In the genomic region with DNA sequence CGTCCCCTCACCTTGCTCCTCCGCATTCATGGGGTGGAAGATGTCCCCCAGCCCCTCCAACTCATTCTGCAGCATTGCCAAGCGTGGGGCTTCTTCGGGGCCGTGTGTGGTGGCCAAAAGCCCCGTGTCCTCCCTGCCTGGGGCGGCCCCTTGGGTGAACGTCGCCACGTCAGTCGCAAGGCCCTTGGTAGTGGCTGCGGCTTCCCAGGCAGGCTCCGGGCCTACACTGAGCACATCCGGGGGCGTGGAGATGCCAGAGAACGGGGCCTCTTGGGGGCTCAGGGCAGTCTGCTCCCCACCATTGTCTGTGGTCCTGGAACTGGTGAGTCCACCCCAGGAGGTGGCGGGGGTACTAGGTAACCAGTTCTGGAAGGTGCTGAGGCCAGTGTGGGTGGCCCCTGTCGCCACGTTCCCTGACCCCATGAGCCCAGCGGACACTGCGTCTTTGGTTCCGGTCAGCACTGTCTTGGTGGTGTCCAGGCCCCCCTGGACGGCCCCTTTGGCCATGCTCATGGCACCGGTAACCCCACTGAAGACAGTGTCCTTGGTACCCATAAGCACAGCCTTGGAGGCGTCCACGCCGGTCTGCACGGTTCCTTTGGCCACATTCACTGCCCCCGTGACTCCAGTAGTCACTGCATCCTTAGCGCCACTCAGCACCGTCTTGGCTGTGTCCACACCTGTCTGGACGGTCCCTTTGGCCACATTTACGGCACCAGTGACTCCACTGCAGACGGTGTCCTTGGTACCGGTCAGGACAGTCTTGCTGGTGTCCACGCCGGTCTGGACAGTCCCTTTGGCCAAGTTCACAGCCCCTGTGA, we compare ENCODE assay signal across 18 cellular contexts. TPM values are rescaled to one million over a fixed set of nuclear protein-coding genes. Genes with fewer than 3 reads are reported as not detected.
DNase-seq lines count a peak whose midpoint lies in the region; ATAC-seq and TF ChIP-seq lines count a peak whose summit lies in the region.
"Had no signal": no experiment of that assay in that cellular context is flagged by ENCODE, and none has a peak within 500 bp of the region (broad histone marks: within the 10 kb centered on the region; RNA-seq: fewer than 3 reads in every experiment).

No MANE protein-coding gene starts in this region.

- H3K4me1 Mint-ChIP-seq in activated naive CD8-positive, alpha-beta T cell treated with anti-CD3 and anti-CD28 coated beads, Interleukin-2, amount 50 U/mL, for 24 hours, result peaks cover 12% of the 10 kb centered on the region
- H3K4me1 Mint-ChIP-seq: IgD-negative memory B cell had no signal

- ATAC-seq in heart left ventricle (peak in 3 of 4 donors; percentile 5 to 11 (median 11)), IMR-90 (ENCODE audit: low read depth) (no peak), left lobe of liver (peak; percentile 12)
- no peak for ATAC-seq in activated naive CD8-positive, alpha-beta T cell treated with anti-CD3 and anti-CD28 coated beads, Interleukin-2, amount 50 U/mL, for 24 hours

- no peak overlapping the region for H3K56ac ChIP-seq in IMR-90 (ENCODE audit: extremely low read depth, insufficient read depth, low read length)

- H4K8ac ChIP-seq in IMR-90 (ENCODE audit: low read depth in 2 of 2, low read length in 2 of 2), result no peak overlapping the region

- no peak overlapping the region for H3K4me2 ChIP-seq in IMR-90 (ENCODE audit: low read depth, low read length)
- H3K4me2 ChIP-seq: BLaER1 treated with 17β-estradiol and CSF1 and Interleukin-3, amounts not matched to agents 10 nM and 100 nM had no signal

- H3K9me3 ChIP-seq in heart left ventricle (no peaks in the 10 kb centered on the region), right atrium auricular region (no peaks in the 10 kb centered on the region), IMR-90 (ENCODE audit: control insufficient read depth, insufficient read depth, low read length) (no peaks in the 10 kb centered on the region), skeletal muscle tissue (ENCODE audit: control insufficient read depth in 3 of 3, low read length in 3 of 3) (no peaks in the 10 kb centered on the region)
- H3K9me3 ChIP-seq: BLaER1 treated with 17β-estradiol and CSF1 and Interleukin-3, amounts not matched to agents 10 nM and 100 nM; SJCRH30 had no signal

- H2BK20ac ChIP-seq in IMR-90 (ENCODE audit: low read depth, low read length), result no peak overlapping the region

- BruUV-seq in IMR-90 (replicated peaks; lab: Mats Ljungman, UMichigan), result no TSS peak

- no peak for TF ChIP-seq POLR2A in heart left ventricle (IDR thresholded peaks at IDR 0.05)
- no peak for TF ChIP-seq POLR2A in IMR-90 (IDR thresholded peaks at IDR 0.05; ENCODE audit: low read depth, low read length)
- no peak for TF ChIP-seq POLR2A in erythroblast (IDR thresholded peaks at IDR 0.05; ENCODE audit: low read length)

- H3K4me3 ChIP-seq in heart left ventricle, result no peak overlapping the region
- no peak overlapping the region for H3K4me3 ChIP-seq in right atrium auricular region
- H3K4me3 ChIP-seq in IMR-90 (ENCODE audit: insufficient read depth, low read depth, low read length), result no peak overlapping the region
- peak overlapping the region in 2 of 3 donors; percentile 1 to 49 for H3K4me3 ChIP-seq in skeletal muscle tissue (ENCODE audit: low read length in 3 of 3)
- H3K4me3 ChIP-seq: BLaER1 treated with 17β-estradiol and CSF1 and Interleukin-3, amounts not matched to agents 10 nM and 100 nM; SJCRH30 had no signal

- no peak overlapping the region for H3K14ac ChIP-seq in IMR-90 (replicated peaks; ENCODE audit: low read depth, low read length)

- dilution Hi-C loops in IMR-90 (cut with HindIII; ENCODE audit: low sequenced_read_pairs, unreplicated experiment), result no loop called here

- POLR2A ChIA-PET in IMR-90 (lab: Charles Lee; ENCODE audit: unreplicated experiment), result no interaction called here
- POLR2A ChIA-PET in GM10248 (lab: Yijun Ruan, JAX), result no interaction called here

- intact Hi-C loops in heart left ventricle (cut with DNase I) (no loop called here), IMR-90 (cut with micrococcal nuclease) (no loop called here)

- H3K4ac ChIP-seq in IMR-90 (ENCODE audit: low read depth, low read length), result no peak overlapping the region

- H3K23ac ChIP-seq in IMR-90 (ENCODE audit: low read depth, low read length), result no peak overlapping the region

- no peaks in the 10 kb centered on the region for H3K9me3 Mint-ChIP-seq in activated naive CD8-positive, alpha-beta T cell treated with anti-CD3 and anti-CD28 coated beads, Interleukin-2, amount 50 U/mL, for 24 hours

- no peak overlapping the region for H2AK5ac ChIP-seq in IMR-90 (ENCODE audit: low read depth, low read length)

- H3K79me1 ChIP-seq in IMR-90 (ENCODE audit: low read depth in 1 of 2, low read length in 2 of 2), result peaks cover 0 to 8% of the 10 kb centered on the region in 2 experiments; a peak in 1 of 4 replicates

- TF ChIP-seq RAD21 in IMR-90 (IDR thresholded peaks at IDR 0.05; ENCODE audit: low read length), result no peak

- no peak overlapping the region for H3K4me3 Mint-ChIP-seq in activated naive CD8-positive, alpha-beta T cell treated with anti-CD3 and anti-CD28 coated beads, Interleukin-2, amount 50 U/mL, for 24 hours
- H3K4me3 Mint-ChIP-seq: IgD-negative memory B cell had no signal

- H3K27me3 ChIP-seq in heart left ventricle (no peaks in the 10 kb centered on the region), right atrium auricular region (no peaks in the 10 kb centered on the region), IMR-90 (ENCODE audit: control insufficient read depth, insufficient read depth, low read length) (peaks cover 2% of the 10 kb centered on the region; the same call in 1 of the 2 replicates), skeletal muscle tissue (ENCODE audit: control insufficient read depth in 3 of 3, insufficient read depth in 3 of 3, low read length in 3 of 3) (no peaks in the 10 kb centered on the region)
- H3K27me3 ChIP-seq: BLaER1 treated with 17β-estradiol and CSF1 and Interleukin-3, amounts not matched to agents 10 nM and 100 nM; SJCRH30 had no signal

- H4K91ac ChIP-seq in IMR-90 (ENCODE audit: insufficient read depth, low read depth, low read length), result no peak overlapping the region

- H2BK15ac ChIP-seq in IMR-90 (ENCODE audit: low read depth, low read length), result no peak overlapping the region

- peaks cover 4% of the 10 kb centered on the region for H3K36me3 Mint-ChIP-seq in activated naive CD8-positive, alpha-beta T cell treated with anti-CD3 and anti-CD28 coated beads, Interleukin-2, amount 50 U/mL, for 24 hours (ENCODE audit: low read depth)
- H3K36me3 Mint-ChIP-seq: IgD-negative memory B cell had no signal

- H3K18ac ChIP-seq in IMR-90 (ENCODE audit: low read depth, low read length), result no peak overlapping the region

- no peaks in the 10 kb centered on the region for H4K20me1 ChIP-seq in IMR-90 (ENCODE audit: insufficient read depth, low read length)
- H4K20me1 ChIP-seq: BLaER1 treated with 17β-estradiol and CSF1 and Interleukin-3, amounts not matched to agents 10 nM and 100 nM had no signal

- H3K4me1 ChIP-seq in heart left ventricle (peaks cover 0 to 35% (median 0%) of the 10 kb centered on the region in 12 donors), right atrium auricular region (peaks cover 0 to 15% of the 10 kb centered on the region in 2 donors), IMR-90 (ENCODE audit: control insufficient read depth, insufficient read depth, low read length) (peaks cover 4% of the 10 kb centered on the region), skeletal muscle tissue (ENCODE audit: control insufficient read depth in 3 of 3, insufficient read depth in 3 of 3, low read length in 3 of 3) (peaks cover 34 to 73% (median 57%) of the 10 kb centered on the region in 3 donors)
- H3K4me1 ChIP-seq: SJCRH30 had no signal

- H2AFZ ChIP-seq in IMR-90 (replicated peaks; ENCODE audit: low read length, poor library complexity), result peak overlapping the region; percentile 21

- TF ChIP-seq CTCF in heart left ventricle (IDR thresholded peaks at IDR 0.05) (no peak), right atrium auricular region (IDR thresholded peaks at IDR 0.05) (no peak), IMR-90 (conservative IDR thresholded peaks at IDR 0.05; ENCODE audit: low read depth, low read length) (no peak), GM10248 (IDR thresholded peaks at IDR 0.05; ENCODE audit: control extremely low read depth, extremely low read depth, low read depth, missing control alignments) (no peak)

- H3K9ac ChIP-seq in IMR-90 (ENCODE audit: low read depth, low read length) (no peak overlapping the region), skeletal muscle tissue (ENCODE audit: low read depth in 1 of 3, low read length in 3 of 3) (peak overlapping the region in 1 of 3 donors; percentile 69)
- H3K9ac ChIP-seq: BLaER1 treated with 17β-estradiol and CSF1 and Interleukin-3, amounts not matched to agents 10 nM and 100 nM had no signal

- in situ Hi-C loops in IMR-90 (cut with MboI; ENCODE audit: low sequenced_read_pairs), result no loop called here

- H3K36me3 ChIP-seq in heart left ventricle (peaks cover 0 to 56% (median 18%) of the 10 kb centered on the region in 9 donors), right atrium auricular region (peaks cover 50% of the 10 kb centered on the region), IMR-90 (ENCODE audit: control insufficient read depth, insufficient read depth, low read length) (peaks cover 3% of the 10 kb centered on the region; the same call in 1 of the 2 replicates), skeletal muscle tissue (ENCODE audit: control insufficient read depth in 3 of 3, insufficient read depth in 3 of 3, low read length in 3 of 3) (peaks cover 37 to 61% (median 41%) of the 10 kb centered on the region in 3 donors)
- H3K36me3 ChIP-seq: SJCRH30 had no signal

- H3K9me1 ChIP-seq in IMR-90 (ENCODE audit: insufficient read depth, low read length), result peaks cover 6% of the 10 kb centered on the region; the same call in 1 of the 2 replicates

- no peak overlapping the region for H2BK120ac ChIP-seq in IMR-90 (ENCODE audit: low read depth, low read length)

- H3K27ac Mint-ChIP-seq in activated naive CD8-positive, alpha-beta T cell treated with anti-CD3 and anti-CD28 coated beads, Interleukin-2, amount 50 U/mL, for 24 hours, result no peak overlapping the region
- H3K27ac Mint-ChIP-seq: IgD-negative memory B cell had no signal

- DNase-seq in heart left ventricle (peak in 1 of 5 donors; percentile 7), right atrium auricular region (ENCODE audit: low spot score) (no peak), IMR-90 (no peak), left lobe of liver (ENCODE audit: low spot score) (no peak), GM10248 (ENCODE audit: extremely low spot score) (no peak), erythroblast (lab: John Stamatoyannopoulos, UW) (no peak)
- DNase-seq in activated naive CD8-positive, alpha-beta T cell treated with anti-CD3 and anti-CD28 coated beads, Interleukin-2, amount 50 U/mL, for 24 hours, result no peak
- DNase-seq: GF-D8, NCI-H187, NCI-H226, NCI-H526, OCI-M1, RPMI8226, SJCRH30 had no signal

- H2BK5ac ChIP-seq in IMR-90 (ENCODE audit: low read depth, low read length, poor library complexity, severe bottlenecking), result no peak overlapping the region

- no peak overlapping the region for H4K5ac ChIP-seq in IMR-90 (ENCODE audit: low read depth, low read length)

- WGBS in heart left ventricle, 4 donors, result 85 to 88% (median 88%) methylated on average over 26 to 37 of the region's 37 CpGs
- WGBS in IMR-90 (ENCODE audit: extremely low coverage in 2 of 2, insufficient read length in 1 of 2), 2 experiments, result 88% methylated on average over 30 of the region's 37 CpGs; no CpG with 5 or more reads in 1 of the 2 experiments

- no peaks in the 10 kb centered on the region for H3K27me3 Mint-ChIP-seq in activated naive CD8-positive, alpha-beta T cell treated with anti-CD3 and anti-CD28 coated beads, Interleukin-2, amount 50 U/mL, for 24 hours
- H3K27me3 Mint-ChIP-seq: IgD-negative memory B cell had no signal

- no peak overlapping the region for H2AK9ac ChIP-seq in IMR-90 (replicated peaks; ENCODE audit: low read depth, low read length, poor library complexity)

- peak overlapping the region in 1 of 12 donors; percentile 11 for H3K27ac ChIP-seq in heart left ventricle
- H3K27ac ChIP-seq in right atrium auricular region, result no peak overlapping the region
- H3K27ac ChIP-seq in IMR-90 (ENCODE audit: insufficient read depth, low read length), result no peak overlapping the region
- no peak overlapping the region for H3K27ac ChIP-seq in skeletal muscle tissue (ENCODE audit: low read depth, low read length)
- H3K27ac ChIP-seq: BLaER1 treated with 17β-estradiol and CSF1 and Interleukin-3, amounts not matched to agents 10 nM and 100 nM; SJCRH30 had no signal

- CTCF ChIA-PET in IMR-90 (lab: Yijun Ruan, JAX), result no interaction called here
- CTCF ChIA-PET in GM10248 (lab: Yijun Ruan, JAX), result interaction anchor here (3.7 kb wide), 1 partner anchor 13 kb away, joined by 31 read pairs; no protein-coding TSS in a partner anchor

RNA-seq across cellular contexts. Expression of gene PLIN4, which starts 7.6 kb away (rescaled TPM):
- total RNA-seq in heart left ventricle, result 100 to 1,000 TPM; 110 to 292 (median 174) TPM
- 100 to 1,000 TPM in 1 of 2 donors, 10 to 100 TPM in 1; 55.5 to 241 TPM for polyA plus RNA-seq in heart left ventricle
- total RNA-seq in right atrium auricular region, result 100 to 1,000 TPM; 104 to 156 TPM
- under 0.01 TPM in 2 replicates for total RNA-seq in IMR-90 (2012; rRNA removed)
- 0.07 and 0.09 TPM in 2 replicates for polyA plus RNA-seq in IMR-90 (2012; rRNA removed)
- polyA plus RNA-seq in IMR-90 (2012; cell fraction: cytosol; rRNA removed), result 0.09 and 0.10 TPM in 2 replicates
- polyA plus RNA-seq in IMR-90 (2012; cell fraction: nucleus; rRNA removed; ENCODE audit: low replicate concordance), result 0.09 and 0.20 TPM in 2 replicates
- 36.8 TPM for total RNA-seq in left lobe of liver
- 15.7 TPM for total RNA-seq in skeletal muscle tissue

RNA-seq across cellular contexts. Expression of gene PLIN5, which starts 24.4 kb away (rescaled TPM):
- total RNA-seq in heart left ventricle (10 to 100 TPM; 26.0 to 88.6 (median 42.7) TPM), right atrium auricular region (10 to 100 TPM; 21.4 to 43.6 TPM), IMR-90 (2012; rRNA removed) (not detected in 2 replicates), left lobe of liver (136 TPM), skeletal muscle tissue (2.1 TPM)
- polyA plus RNA-seq in heart left ventricle (10 to 100 TPM; 17.5 to 65.0 TPM), IMR-90 (2012; rRNA removed) (not detected in 2 replicates)
- polyA plus RNA-seq in IMR-90 (2012; cell fraction: cytosol; rRNA removed), result 0.03 and 0.05 TPM in 2 replicates
- 0.36 and 0.41 TPM in 2 replicates for polyA plus RNA-seq in IMR-90 (2012; cell fraction: nucleus; rRNA removed; ENCODE audit: low replicate concordance)
- polyA plus RNA-seq: IgD-negative memory B cell had no signal

RNA-seq across cellular contexts. Expression of gene LRG1, which starts 29.2 kb away (rescaled TPM):
- total RNA-seq in heart left ventricle (1 to 10 TPM in 2 of 9 donors, under 1 TPM in 7; 0.15 to 1.7 (median 0.36) TPM), right atrium auricular region (under 1 TPM in 1 of 2 donors, not detected in 1; 0.67 TPM), IMR-90 (2012; rRNA removed) (not detected in 2 replicates), left lobe of liver (328 TPM), skeletal muscle tissue (0.52 TPM)
- polyA plus RNA-seq in heart left ventricle (under 1 TPM; 0.23 to 0.30 TPM), IMR-90 (2012; rRNA removed) (0.03 TPM in 1 of 2 replicates, not detected in the other)
- polyA plus RNA-seq in IMR-90 (2012; cell fraction: cytosol; rRNA removed), result 0.01 and 0.07 TPM in 2 replicates
- polyA plus RNA-seq in IMR-90 (2012; cell fraction: nucleus; rRNA removed; ENCODE audit: low replicate concordance), result not detected in 2 replicates
- total RNA-seq: LHCN-M2 had no signal

RNA-seq across cellular contexts. Expression of gene HDGFL2, which starts 38.5 kb away (rescaled TPM):
- total RNA-seq in heart left ventricle (100 to 1,000 TPM in 1 of 9 donors, 10 to 100 TPM in 8; 20.8 to 235 (median 29.9) TPM), right atrium auricular region (10 to 100 TPM; 18.3 to 24.8 TPM), IMR-90 (2012; rRNA removed) (35.8 and 45.5 TPM in 2 replicates), left lobe of liver (16.8 TPM), skeletal muscle tissue (33.9 TPM)
- polyA plus RNA-seq in heart left ventricle (10 to 100 TPM; 30.7 to 38.9 TPM), IMR-90 (2012; rRNA removed) (48.5 and 53.0 TPM in 2 replicates)
- 52.7 and 54.3 TPM in 2 replicates for polyA plus RNA-seq in IMR-90 (2012; cell fraction: cytosol; rRNA removed)
- polyA plus RNA-seq in IMR-90 (2012; cell fraction: nucleus; rRNA removed; ENCODE audit: low replicate concordance), result 90.4 and 123 TPM in 2 replicates

RNA-seq across cellular contexts. Expression of gene SEMA6B, which starts 48.8 kb away (rescaled TPM):
- total RNA-seq in heart left ventricle (10 to 100 TPM in 5 of 9 donors, 1 to 10 TPM in 4; 6.4 to 29.7 (median 10.1) TPM), right atrium auricular region (10 to 100 TPM in 1 of 2 donors, 1 to 10 TPM in 1; 3.9 to 10.8 TPM), IMR-90 (2012; rRNA removed) (0.18 and 0.28 TPM in 2 replicates), left lobe of liver (1.8 TPM), skeletal muscle tissue (11.5 TPM)
- polyA plus RNA-seq in heart left ventricle (10 to 100 TPM in 1 of 2 donors, 1 to 10 TPM in 1; 6.0 to 16.5 TPM), IMR-90 (2012; rRNA removed) (0.72 and 0.73 TPM in 2 replicates)
- polyA plus RNA-seq in IMR-90 (2012; cell fraction: cytosol; rRNA removed), result 0.63 and 1.6 TPM in 2 replicates
- polyA plus RNA-seq in IMR-90 (2012; cell fraction: nucleus; rRNA removed; ENCODE audit: low replicate concordance), result 0.31 and 0.55 TPM in 2 replicates
- polyA plus RNA-seq: IgD-negative memory B cell had no signal

Comparison
In these comparisons a context has a peak if more than half of its experiments do, and no peak if none do; other contexts are left out.
1. ATAC-seq: peak in heart left ventricle (3 of 4) and left lobe of liver (single experiment); none in IMR-90 (single experiment) and activated naive CD8-positive, alpha-beta T cell treated with anti-CD3 and anti-CD28 coated beads, Interleukin-2, amount 50 U/mL, for 24 hours (single experiment).
2. H3K4me3 ChIP-seq: peak in skeletal muscle tissue (2 of 3); none in heart left ventricle (0 of 12), right atrium auricular region (0 of 2) and IMR-90 (single experiment).
3. RNA of gene PLIN4, which starts 7.6 kb away (total RNA-seq): 110 to 292 TPM in heart left ventricle, 104 to 156 TPM in right atrium auricular region, 36.8 TPM in left lobe of liver (single experiment) and 15.7 TPM in skeletal muscle tissue (single experiment); under 0.01 TPM in IMR-90; every median in the first group is over 10 times any median in the second.
4. RNA of gene LRG1, which starts 29.2 kb away (total RNA-seq): 328 TPM in left lobe of liver (single experiment); 0.67 TPM in right atrium auricular region, 0.52 TPM in skeletal muscle tissue (single experiment), 0.15 to 1.7 TPM in heart left ventricle and not detected in IMR-90; every median in the first group is over 100 times any median in the second.